13 cellular contexts compared by ENCODE assay signal in genomic region chr5:116699348-116699747, GRCh38.
"Had no signal": no experiment of that assay in that cellular context is flagged by ENCODE, and none has a peak within 500 bp of the region (broad histone marks: within the 10 kb centered on the region; RNA-seq: fewer than 3 reads in every experiment).

No MANE protein-coding gene starts in this region.

- DNase-seq: activated naive CD4-positive, alpha-beta T cell treated with Interleukin-2 at 50 U/mL for 16 hours; anterior cingulate cortex; brain microvascular endothelial cell; cortex of kidney; effector CD4-positive, alpha-beta T cell; foreskin keratinocyte; mesendoderm; right cardiac atrium; trophoblast cell had no signal

- H3K36me3 ChIP-seq: brain microvascular endothelial cell, suprapubic skin had no signal

- ATAC-seq: activated T-helper 17 cell treated with anti-CD3 and anti-CD28 coated beads, Interleukin-2, amount 50 U/mL, for 72 hours; foreskin keratinocyte; natural killer cell treated with Interleukin-12 subunit alpha and Interleukin-12 subunit beta and Interleukin-15 and Interleukin-18, amount 100 ng/mL, for 72 hours; right cardiac atrium had no signal

- H3K9me3 ChIP-seq: suprapubic skin had no signal

- H3K4me1 ChIP-seq: foreskin keratinocyte, suprapubic skin had no signal

- H3K27ac ChIP-seq: brain microvascular endothelial cell, foreskin keratinocyte, skin epidermis, suprapubic skin had no signal

- H3K4me3 ChIP-seq: skin epidermis, suprapubic skin had no signal

- H3K27me3 ChIP-seq: brain microvascular endothelial cell, foreskin keratinocyte, suprapubic skin had no signal
